ENCODE assay signal across 8 cellular contexts in the genomic region with DNA sequence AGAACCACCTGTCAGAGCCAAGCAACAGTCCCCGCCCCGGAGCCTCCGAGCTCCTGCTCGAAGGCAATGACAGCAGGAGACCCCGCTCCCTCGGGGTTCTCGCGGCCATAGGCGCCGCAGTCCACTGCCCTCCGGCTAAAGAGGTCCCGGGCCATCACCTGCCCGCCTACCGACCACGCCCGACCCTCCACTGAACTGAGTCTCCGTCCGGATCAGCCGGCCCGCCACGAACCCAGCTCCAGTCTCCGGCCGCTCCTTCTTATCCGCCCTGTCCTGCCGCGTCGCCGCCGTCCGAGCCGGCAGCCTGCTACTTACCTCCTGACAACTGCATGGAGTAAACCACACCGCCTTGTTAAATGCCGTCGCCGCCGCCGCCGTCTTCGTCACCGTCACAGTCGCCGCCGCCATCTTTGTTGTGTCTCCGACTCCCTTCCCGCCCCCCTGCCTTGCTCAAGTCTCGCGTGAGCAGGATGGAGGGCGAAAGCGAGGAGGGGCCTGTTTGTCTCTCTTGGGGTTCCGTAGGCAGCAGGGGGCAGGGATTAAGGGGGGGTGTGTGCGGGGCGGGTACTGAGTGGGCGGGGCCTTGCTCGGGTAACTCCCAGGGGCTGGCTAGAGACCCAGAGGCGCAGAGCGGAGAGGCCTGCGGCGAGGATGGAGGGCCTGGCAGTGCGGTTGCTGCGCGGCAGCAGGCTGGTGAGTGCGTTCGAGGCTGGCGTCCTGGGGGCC. TPM values are rescaled to one million over a fixed set of nuclear protein-coding genes. Genes with fewer than 3 reads are reported as not detected.
A peak's percentile ranks its signal among the peaks of the same experiment; 100 is the strongest.
DNase-seq lines count a peak whose midpoint lies in the region; ATAC-seq, FAIRE-seq and TF ChIP-seq lines count a peak whose summit lies in the region.

A gene (plus strand): TSS at position 628 of the 726 bp plus-strand sequence. CDS start 24 bp downstream, at position 652.
A gene with protein sequence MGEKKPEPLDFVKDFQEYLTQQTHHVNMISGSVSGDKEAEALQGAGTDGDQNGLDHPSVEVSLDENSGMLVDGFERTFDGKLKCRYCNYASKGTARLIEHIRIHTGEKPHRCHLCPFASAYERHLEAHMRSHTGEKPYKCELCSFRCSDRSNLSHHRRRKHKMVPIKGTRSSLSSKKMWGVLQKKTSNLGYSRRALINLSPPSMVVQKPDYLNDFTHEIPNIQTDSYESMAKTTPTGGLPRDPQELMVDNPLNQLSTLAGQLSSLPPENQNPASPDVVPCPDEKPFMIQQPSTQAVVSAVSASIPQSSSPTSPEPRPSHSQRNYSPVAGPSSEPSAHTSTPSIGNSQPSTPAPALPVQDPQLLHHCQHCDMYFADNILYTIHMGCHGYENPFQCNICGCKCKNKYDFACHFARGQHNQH (minus strand): TSS at position 417 of the 726 bp plus-strand sequence. CDS start 10,170 bp downstream, outside the sequence.

- no peaks in the 10 kb centered on the region for H3K27me3 ChIP-seq in transverse colon

- H3K4me1 ChIP-seq in transverse colon, result peaks cover 0 to 34% (median 19%) of the 10 kb centered on the region in 4 donors

- H3K4me1 Mint-ChIP-seq in activated naive CD8-positive, alpha-beta T cell treated with anti-CD3 and anti-CD28 coated beads, Interleukin-2, amount 50 U/mL, for 24 hours, result peaks cover 47% of the 10 kb centered on the region

- WGBS in transverse colon (ENCODE audit: low coverage in 1 of 2), 2 donors, result 1% methylated on average over 55 of the region's 64 CpGs; no CpG with 5 or more reads in 1 of the 2 donors

- TF ChIP-seq POLR2A in GM12892 (IDR thresholded peaks at IDR 0.05; ENCODE audit: low read depth, low read length) (peak; percentile 98), transverse colon (IDR thresholded peaks at IDR 0.05) (peak; percentile 88)

- peak; percentile 97 for FAIRE-seq in GM12892 (lab: Jason Lieb, UNC)

- peak within 1 kb of the TSS; percentile 100 for H3K4me3 Mint-ChIP-seq in activated naive CD8-positive, alpha-beta T cell treated with anti-CD3 and anti-CD28 coated beads, Interleukin-2, amount 50 U/mL, for 24 hours

- no peaks in the 10 kb centered on the region for H3K27me3 Mint-ChIP-seq in activated naive CD8-positive, alpha-beta T cell treated with anti-CD3 and anti-CD28 coated beads, Interleukin-2, amount 50 U/mL, for 24 hours

- peak; percentile 96 for DNase-seq in GM12892 (ENCODE audit: insufficient read length)
- DNase-seq in NCI-H1436 (lab: John Stamatoyannopoulos, UW), result peak; percentile 100
- peak; percentile 95 for DNase-seq in SW480 (ENCODE audit: low spot score)
- peak; percentile 93 for DNase-seq in activated naive CD8-positive, alpha-beta T cell treated with anti-CD3 and anti-CD28 coated beads, Interleukin-2, amount 50 U/mL, for 24 hours
- DNase-seq in cardiac septum (ENCODE audit: low spot score), result peak; percentile 98
- DNase-seq in pons (ENCODE audit: low spot score), result peak; percentile 96
- DNase-seq in transverse colon, result peak; percentile 97

- H3K36me3 Mint-ChIP-seq in activated naive CD8-positive, alpha-beta T cell treated with anti-CD3 and anti-CD28 coated beads, Interleukin-2, amount 50 U/mL, for 24 hours (ENCODE audit: low read depth), result peaks cover 19% of the 10 kb centered on the region

- in situ Hi-C loops in transverse colon (cut with MboI; ENCODE audit: low pct_ligation_motif_present in 1 of 4, low pct_unique_long_range_greater_than_20kb in 1 of 4, low sequenced_read_pairs in 3 of 4), result no loop called here

- peak within 1 kb of the TSS; percentile 91 to 96 (median 93) for H3K27ac ChIP-seq in transverse colon

- intact Hi-C loops in cardiac septum (cut with DNase I), result loop anchor here (1.0 to 5.0 kb wide), 3 partner anchors 28 to 144 kb away; a partner anchor contains a TSS
- intact Hi-C loops in transverse colon (cut with DNase I; ENCODE audit: low total_unique reads), result loop anchor here (1.0 kb wide), 1 partner anchor 28 kb away; a partner anchor contains a TSS

- TF ChIP-seq EP300 in transverse colon (IDR thresholded peaks at IDR 0.05; ENCODE audit: low read depth), result no peak

- H3K9me3 Mint-ChIP-seq in activated naive CD8-positive, alpha-beta T cell treated with anti-CD3 and anti-CD28 coated beads, Interleukin-2, amount 50 U/mL, for 24 hours, result no peaks in the 10 kb centered on the region

- no peaks in the 10 kb centered on the region for H3K36me3 ChIP-seq in transverse colon

- no peak for TF ChIP-seq CTCF in transverse colon (IDR thresholded peaks at IDR 0.05)

- ATAC-seq in HG02840 (IDR thresholded peaks at IDR 0.05; ENCODE audit: low FRiP score, unreplicated experiment), result peak; percentile 78
- peak; percentile 93 for ATAC-seq in activated naive CD8-positive, alpha-beta T cell treated with anti-CD3 and anti-CD28 coated beads, Interleukin-2, amount 50 U/mL, for 24 hours

- peak within 1 kb of the TSS; percentile 99 for H3K27ac Mint-ChIP-seq in activated naive CD8-positive, alpha-beta T cell treated with anti-CD3 and anti-CD28 coated beads, Interleukin-2, amount 50 U/mL, for 24 hours

- H3K9me3 ChIP-seq in transverse colon, result no peaks in the 10 kb centered on the region

- H3K4me3 ChIP-seq in transverse colon, result peak within 1 kb of the TSS; percentile 85 to 100 (median 94)

RNA-seq across cellular contexts. Expression of the first gene that starts in this region (rescaled TPM):
- polyA plus RNA-seq in GM12892 (2012; ENCODE audit: missing spikeins), result 18.1 TPM
- total RNA-seq in cardiac septum, result 65.3 TPM
- total RNA-seq in transverse colon, result 10 to 100 TPM in 2 of 4 donors, 1 to 10 TPM in 2; 3.0 to 31.4 (median 13.9) TPM

RNA-seq across cellular contexts. Expression of the second gene that starts in this region (rescaled TPM):
- 12.5 TPM for polyA plus RNA-seq in GM12892 (2012; ENCODE audit: missing spikeins)
- 11.3 TPM for total RNA-seq in cardiac septum
- 10 to 100 TPM in 1 of 4 donors, 1 to 10 TPM in 3; 6.2 to 11.1 (median 7.1) TPM for total RNA-seq in transverse colon

Comparison
In these comparisons a context has a peak if more than half of its experiments do, and no peak if none do; other contexts are left out.
1. Peak in every context shown above with its lines: DNase-seq, ATAC-seq, H3K4me3 ChIP-seq and H3K27ac ChIP-seq.